Comparison of ENCODE assay signal across 19 cellular contexts in genomic region chr4:159108124-159108523, GRCh38. TPM values are rescaled to one million over a fixed set of nuclear protein-coding genes. Genes with fewer than 3 reads are reported as not detected.
DNase-seq lines count a peak whose midpoint lies in the region; ATAC-seq, FAIRE-seq and TF ChIP-seq lines count a peak whose summit lies in the region.
"Had no signal": no experiment of that assay in that cellular context is flagged by ENCODE, and none has a peak within 500 bp of the region (broad histone marks: within the 10 kb centered on the region; RNA-seq: fewer than 3 reads in every experiment).

No MANE protein-coding gene starts in this region.

- no peak overlapping the region for H2AFZ ChIP-seq in HepG2 (ENCODE audit: low read length)

- POLR2A ChIA-PET in HepG2 (lab: Yijun Ruan, JAX) = no interaction called here

- H3K9ac ChIP-seq in endocrine pancreas (ENCODE audit: control insufficient read depth, insufficient read depth, low read length) (no peak overlapping the region), skeletal muscle satellite cell (ENCODE audit: low read depth, low read length) (no peak overlapping the region), HepG2 (ENCODE audit: insufficient read depth, low read depth, low read length) (no peak overlapping the region)
- H3K9ac ChIP-seq: BLaER1 treated with 17β-estradiol and CSF1 and Interleukin-3, amounts not matched to agents 10 nM and 100 nM had no signal

- in situ Hi-C loops in HepG2 (cut with HindIII; ENCODE audit: extremely low pct_ligation_motif_present, low pct_unique_long_range_greater_than_20kb) = loop anchor here (10.0 kb wide), 1 partner anchor 67 kb away; no protein-coding TSS in a partner anchor

- TF ChIP-seq EP300 in HepG2 (IDR thresholded peaks at IDR 0.05; ENCODE audit: low read depth in 2 of 2, low read length in 2 of 2) (no peak), HepG2 (CRISPR knock-in tag; IDR thresholded peaks at IDR 0.05; ENCODE audit: borderline replicate concordance) (no peak)

- H3K27ac Mint-ChIP-seq in activated naive CD4-positive, alpha-beta T cell treated with anti-CD3 and anti-CD28 coated beads for 36 hours = peak overlapping the region; percentile 56
- no peak overlapping the region for H3K27ac Mint-ChIP-seq in activated naive CD4-positive, alpha-beta T cell treated with anti-CD3 and anti-CD28 coated beads, Interleukin-2, amount 10 ng/mL, durations not matched to agents 7 days and 5 days
- peak overlapping the region; percentile 47 for H3K27ac Mint-ChIP-seq in T-helper 17 cell

- TF ChIP-seq POLR2A in HepG2 (IDR thresholded peaks at IDR 0.05; ENCODE audit: insufficient read depth in 1 of 2, low read depth in 2 of 2, low read length in 2 of 2) = no peak

- ATAC-seq in T-helper 17 cell (no peak), HepG2 (no peak), GM21619 (IDR thresholded peaks at IDR 0.05; ENCODE audit: unreplicated experiment) (no peak)

- no peaks in the 10 kb centered on the region for H3K27me3 ChIP-seq in endocrine pancreas (ENCODE audit: control insufficient read depth, insufficient read depth, low read length)
- no peaks in the 10 kb centered on the region for H3K27me3 ChIP-seq in skeletal muscle satellite cell (ENCODE audit: control insufficient read depth, insufficient read depth, low read length)
- no peaks in the 10 kb centered on the region; a peak in 1 of 5 replicates for H3K27me3 ChIP-seq in HepG2 (ENCODE audit: control insufficient read depth in 1 of 2, insufficient read depth in 2 of 2, low read length in 2 of 2)
- H3K27me3 ChIP-seq: BLaER1 treated with 17β-estradiol and CSF1 and Interleukin-3, amounts not matched to agents 10 nM and 100 nM had no signal

- peaks cover 10% of the 10 kb centered on the region; the same call in 1 of the 2 replicates for H4K20me1 ChIP-seq in HepG2 (ENCODE audit: insufficient read depth, low read length)

- H3K9me3 Mint-ChIP-seq in activated naive CD4-positive, alpha-beta T cell treated with anti-CD3 and anti-CD28 coated beads for 36 hours = no peaks in the 10 kb centered on the region
- no peaks in the 10 kb centered on the region for H3K9me3 Mint-ChIP-seq in activated naive CD4-positive, alpha-beta T cell treated with anti-CD3 and anti-CD28 coated beads, Interleukin-2, amount 10 ng/mL, durations not matched to agents 7 days and 5 days

- no peaks in the 10 kb centered on the region for H3K27me3 Mint-ChIP-seq in activated naive CD4-positive, alpha-beta T cell treated with anti-CD3 and anti-CD28 coated beads for 36 hours (ENCODE audit: low read depth)
- H3K27me3 Mint-ChIP-seq in activated naive CD4-positive, alpha-beta T cell treated with anti-CD3 and anti-CD28 coated beads, Interleukin-2, amount 10 ng/mL, durations not matched to agents 7 days and 5 days = peaks cover 4% of the 10 kb centered on the region
- no peaks in the 10 kb centered on the region for H3K27me3 Mint-ChIP-seq in T-helper 17 cell

- TF ChIP-seq CTCF in HepG2 (CRISPR knock-in tag; IDR thresholded peaks at IDR 0.05) = no peak

- FAIRE-seq in HepG2 (lab: Jason Lieb, UNC) = no peak
- FAIRE-seq: H1 had no signal

- H3K36me3 ChIP-seq in endocrine pancreas (ENCODE audit: control insufficient read depth, insufficient read depth, low read length) (no peaks in the 10 kb centered on the region), skeletal muscle satellite cell (ENCODE audit: insufficient read depth, low read length) (no peaks in the 10 kb centered on the region), HepG2 (replicated peaks in 1 of 2; ENCODE audit: control insufficient read depth in 1 of 2, insufficient read depth in 2 of 2, low read length in 2 of 2) (no peaks in the 10 kb centered on the region)

- intact Hi-C loops in activated naive CD4-positive, alpha-beta T cell treated with anti-CD3 and anti-CD28 coated beads for 36 hours (cut with micrococcal nuclease) = no loop called here
- intact Hi-C loops in HepG2 (cut with micrococcal nuclease; ENCODE audit: unreplicated experiment) = loop anchor here (10.0 kb wide), 2 partner anchors 203 to 383 kb away; partner anchors contain the start of gene PPID

- CTCF ChIA-PET in activated naive CD4-positive, alpha-beta T cell treated with anti-CD3 and anti-CD28 coated beads for 36 hours (lab: Charles Lee) = interaction anchor here (0.6 to 1.6 kb wide), 5 partner anchors 9 to 440 kb away, joined by 3 to 5 read pairs (median 4); no protein-coding TSS in a partner anchor
- CTCF ChIA-PET in activated naive CD4-positive, alpha-beta T cell treated with anti-CD3 and anti-CD28 coated beads, Interleukin-2, amount 10 ng/mL, durations not matched to agents 7 days and 5 days (lab: Charles Lee) = interaction anchor here (1.1 to 1.7 kb wide), 2 partner anchors 13 to 250 kb away, joined by 3 to 5 read pairs; no protein-coding TSS in a partner anchor
- CTCF ChIA-PET in HepG2 (lab: Yijun Ruan, JAX; ENCODE audit: low intra/inter-chr PET ratio, low total read pairs) = no interaction called here

- 88% methylated on average over 3 of the region's 3 CpGs for WGBS in HepG2 (ENCODE audit: low lambda C conversion rate)

- BruUV-seq in HepG2 (replicated peaks; lab: Mats Ljungman, UMichigan) = no TSS peak

- no peaks in the 10 kb centered on the region for H3K9me3 ChIP-seq in T-helper 17 cell (ENCODE audit: control insufficient read depth, low read length, poor library complexity, severe bottlenecking)
- H3K9me3 ChIP-seq in endocrine pancreas (ENCODE audit: control insufficient read depth, low read length) = no peaks in the 10 kb centered on the region
- no peaks in the 10 kb centered on the region for H3K9me3 ChIP-seq in skeletal muscle satellite cell (replicated peaks; ENCODE audit: low read length)
- H3K9me3 ChIP-seq in HepG2 (ENCODE audit: low read length) = no peaks in the 10 kb centered on the region

- no peak for TF ChIP-seq RAD21 in HepG2 (CRISPR knock-in tag; IDR thresholded peaks at IDR 0.05)

- peak overlapping the region; percentile 22 for H3K4me3 ChIP-seq in endocrine pancreas (ENCODE audit: control insufficient read depth, insufficient read depth, low read length)
- no peak overlapping the region for H3K4me3 ChIP-seq in skeletal muscle satellite cell (ENCODE audit: low read length)
- H3K4me3 ChIP-seq in HepG2 (replicated peaks in 1 of 3; ENCODE audit: insufficient read depth in 1 of 3, low read depth in 2 of 3, low read length in 3 of 3) = no peak overlapping the region
- H3K4me3 ChIP-seq: BLaER1 treated with 17β-estradiol and CSF1 and Interleukin-3, amounts not matched to agents 10 nM and 100 nM had no signal

- peaks cover 57% of the 10 kb centered on the region for H3K4me1 Mint-ChIP-seq in activated naive CD4-positive, alpha-beta T cell treated with anti-CD3 and anti-CD28 coated beads for 36 hours (ENCODE audit: low read depth)
- H3K4me1 Mint-ChIP-seq in activated naive CD4-positive, alpha-beta T cell treated with anti-CD3 and anti-CD28 coated beads, Interleukin-2, amount 10 ng/mL, durations not matched to agents 7 days and 5 days = peaks cover 33% of the 10 kb centered on the region
- peaks cover 44% of the 10 kb centered on the region for H3K4me1 Mint-ChIP-seq in T-helper 17 cell

- H3K36me3 Mint-ChIP-seq in activated naive CD4-positive, alpha-beta T cell treated with anti-CD3 and anti-CD28 coated beads for 36 hours (ENCODE audit: low read depth) = peaks cover 30% of the 10 kb centered on the region
- peaks cover 2% of the 10 kb centered on the region for H3K36me3 Mint-ChIP-seq in activated naive CD4-positive, alpha-beta T cell treated with anti-CD3 and anti-CD28 coated beads, Interleukin-2, amount 10 ng/mL, durations not matched to agents 7 days and 5 days
- peaks cover 2% of the 10 kb centered on the region for H3K36me3 Mint-ChIP-seq in T-helper 17 cell (ENCODE audit: low read depth)

- H3K4me3 Mint-ChIP-seq in activated naive CD4-positive, alpha-beta T cell treated with anti-CD3 and anti-CD28 coated beads for 36 hours = peak overlapping the region; percentile 12
- no peak overlapping the region for H3K4me3 Mint-ChIP-seq in activated naive CD4-positive, alpha-beta T cell treated with anti-CD3 and anti-CD28 coated beads, Interleukin-2, amount 10 ng/mL, durations not matched to agents 7 days and 5 days
- H3K4me3 Mint-ChIP-seq in T-helper 17 cell = no peak overlapping the region

- H3K79me2 ChIP-seq in HepG2 (ENCODE audit: insufficient read depth, low read length) = peaks cover 81% of the 10 kb centered on the region

- no peak for DNase-seq in activated naive CD4-positive, alpha-beta T cell treated with anti-CD3 and anti-CD28 coated beads for 36 hours
- no peak for DNase-seq in activated naive CD4-positive, alpha-beta T cell treated with anti-CD3 and anti-CD28 coated beads, Interleukin-2, amount 10 ng/mL, durations not matched to agents 7 days and 5 days
- DNase-seq in T-helper 17 cell (no peak), cerebellar nuclear complex (lab: John Stamatoyannopoulos, UW) (no peak), HepG2 (ENCODE audit: low spot score) (no peak)
- DNase-seq: CD8-positive, alpha-beta memory T cell; DMS79 treated with DMSO at 0.1 percent for 48 hours; Karpas-422; MM.1S; NCI-H1105; NCI-H1694 treated with DMSO at 0.1 percent for 48 hours; NCI-H2107; NCI-H345; NCI-H526 treated with DMSO at 0.1 percent for 48 hours had no signal

- peaks cover 21% of the 10 kb centered on the region for H3K4me1 ChIP-seq in endocrine pancreas (ENCODE audit: control insufficient read depth, insufficient read depth, low read length)
- peaks cover 31% of the 10 kb centered on the region for H3K4me1 ChIP-seq in skeletal muscle satellite cell (ENCODE audit: control insufficient read depth, insufficient read depth, low read length)
- H3K4me1 ChIP-seq in HepG2 (ENCODE audit: insufficient read depth, low read length) = peaks cover 38% of the 10 kb centered on the region

- no peak overlapping the region for H3K27ac ChIP-seq in HepG2 (ENCODE audit: extremely low read length, insufficient read depth, low read length)
- H3K27ac ChIP-seq: BLaER1 treated with 17β-estradiol and CSF1 and Interleukin-3, amounts not matched to agents 10 nM and 100 nM had no signal

- H3K4me2 ChIP-seq in skeletal muscle satellite cell (ENCODE audit: low read length) (peak overlapping the region; percentile 37), HepG2 (ENCODE audit: low read depth, low read length) (no peak overlapping the region)

RNA-seq across cellular contexts. Expression of gene RAPGEF2, which starts 5.2 kb away (rescaled TPM):
- total RNA-seq in activated naive CD4-positive, alpha-beta T cell treated with anti-CD3 and anti-CD28 coated beads for 36 hours = 10 to 100 TPM; 21.2 to 26.1 TPM
- total RNA-seq in T-helper 17 cell (10 to 100 TPM; 35.0 to 38.3 TPM), HepG2 (2016; rRNA removed; fragmentation: Illumina TruSeq; extraction: Trizol) (23.0 and 24.3 TPM in 2 replicates)
- 26.4 and 29.5 TPM in 2 replicates for total RNA-seq in skeletal muscle satellite cell (2012; rRNA removed)
- total RNA-seq in HepG2 (2016; cell fraction: cytosol; rRNA removed; fragmentation: Illumina TruSeq; extraction: Trizol; ENCODE audit: low read depth) = 4.9 and 6.3 TPM in 2 replicates
- 22.0 and 23.7 TPM in 2 replicates for total RNA-seq in HepG2 (2016; cell fraction: insoluble cytoplasmic fraction; rRNA removed; fragmentation: Illumina TruSeq; extraction: Trizol)
- 5.0 and 6.3 TPM in 2 replicates for total RNA-seq in HepG2 (2016; cell fraction: membrane; rRNA removed; fragmentation: Illumina TruSeq; extraction: Trizol)
- total RNA-seq in HepG2 (2016; cell fraction: nucleus; rRNA removed; fragmentation: Illumina TruSeq; extraction: Trizol) = 35.9 and 37.8 TPM in 2 replicates
- 17.2 and 19.2 TPM in 2 replicates for polyA plus RNA-seq in HepG2 (2011; rRNA removed)
- polyA plus RNA-seq in HepG2 (2011; cell fraction: cytosol; rRNA removed) = 13.6 and 17.3 TPM in 2 replicates
- polyA plus RNA-seq in HepG2 (2011; cell fraction: nucleus; rRNA removed) = 22.9 and 26.6 TPM in 2 replicates
- polyA plus RNA-seq in HepG2 (2012) = 12.4 and 13.7 TPM in 2 replicates
- 0.24 and 0.32 TPM in 2 replicates for polyA plus RNA-seq in HepG2 (2016; cell fraction: cytosol; fragmentation: Illumina TruSeq; extraction: Trizol; ENCODE audit: low read depth)
- 12.6 and 13.0 TPM in 2 replicates for polyA plus RNA-seq in HepG2 (2016; cell fraction: insoluble cytoplasmic fraction; fragmentation: Illumina TruSeq; extraction: Trizol; ENCODE audit: low read depth)
- polyA plus RNA-seq in HepG2 (2016; cell fraction: membrane; fragmentation: Illumina TruSeq; extraction: Trizol; ENCODE audit: low read depth) = 0.80 and 1.2 TPM in 2 replicates
- 21.9 and 25.9 TPM in 2 replicates for polyA plus RNA-seq in HepG2 (2016; cell fraction: nucleus; fragmentation: Illumina TruSeq; extraction: Trizol; ENCODE audit: insufficient read depth, low read depth)
- 24.7 and 32.1 TPM in 2 replicates for polyA minus RNA-seq in HepG2 (2011; rRNA and poly(A)+ RNA removed; ENCODE audit: low replicate concordance)
- polyA minus RNA-seq in HepG2 (2011; cell fraction: cytosol; rRNA and poly(A)+ RNA removed) = 18.1 and 20.7 TPM in 2 replicates
- polyA minus RNA-seq in HepG2 (2011; cell fraction: nucleus; rRNA and poly(A)+ RNA removed) = 83.3 and 91.0 TPM in 2 replicates
